8 cellular contexts compared by ENCODE assay signal in genomic region chr22:17368144-17368726, GRCh38. TPM values are rescaled to one million over a fixed set of nuclear protein-coding genes. Genes with fewer than 3 reads are reported as not detected.
A peak's percentile ranks its signal among the peaks of the same experiment; 100 is the strongest.
DNase-seq lines count a peak whose midpoint lies in the region; ATAC-seq and TF ChIP-seq lines count a peak whose summit lies in the region.

No MANE protein-coding gene starts in this region.

- H3K9me3 ChIP-seq in WERI-Rb-1 (ENCODE audit: severe bottlenecking) (no peaks in the 10 kb centered on the region), iPS DF 6.9 (ENCODE audit: control insufficient read depth, insufficient read depth, low read length) (no peaks in the 10 kb centered on the region), skeletal muscle tissue (ENCODE audit: control insufficient read depth in 3 of 3, low read length in 3 of 3) (no peaks in the 10 kb centered on the region)

- H3K27ac ChIP-seq in WERI-Rb-1 (no peak overlapping the region), iPS DF 6.9 (ENCODE audit: low read length) (no peak overlapping the region), skeletal muscle tissue (ENCODE audit: low read depth, low read length) (peak overlapping the region; percentile 97)

- H3K4me3 ChIP-seq in WERI-Rb-1 (ENCODE audit: low read depth, low read length), result peak overlapping the region; percentile 37
- H3K4me3 ChIP-seq in iPS DF 6.9 (ENCODE audit: low read length), result peak overlapping the region; percentile 56; the same call in 1 of the 2 replicates
- H3K4me3 ChIP-seq in skeletal muscle tissue (ENCODE audit: low read length in 3 of 3), result peak overlapping the region; percentile 81 to 88 (median 83)

- H3K4me1 ChIP-seq in iPS DF 6.9 (ENCODE audit: control insufficient read depth, insufficient read depth, low read length) (peaks cover 2% of the 10 kb centered on the region; the same call in 1 of the 2 replicates), skeletal muscle tissue (ENCODE audit: control insufficient read depth in 3 of 3, insufficient read depth in 3 of 3, low read length in 3 of 3) (peaks cover 16 to 20% (median 17%) of the 10 kb centered on the region in 3 donors)

- H3K36me3 ChIP-seq in WERI-Rb-1 (no peaks in the 10 kb centered on the region), iPS DF 6.9 (ENCODE audit: control insufficient read depth, insufficient read depth, low read length) (no peaks in the 10 kb centered on the region; the same call in 1 of the 2 replicates), skeletal muscle tissue (ENCODE audit: control insufficient read depth in 3 of 3, insufficient read depth in 3 of 3, low read length in 3 of 3) (no peaks in the 10 kb centered on the region)

- ATAC-seq in HG02610 (IDR thresholded peaks at IDR 0.05; ENCODE audit: unreplicated experiment), result no peak

- peak overlapping the region; percentile 92 to 95 (median 93) for H3K9ac ChIP-seq in skeletal muscle tissue (ENCODE audit: low read depth in 1 of 3, low read length in 3 of 3)

- WGBS in iPS DF 6.9 (ENCODE audit: insufficient coverage, insufficient read length), result no CpG with 5 or more reads among the region's 18 CpGs

- peaks cover 50% of the 10 kb centered on the region for H3K27me3 ChIP-seq in WERI-Rb-1 (ENCODE audit: insufficient read depth, low read depth, severe bottlenecking)
- no peaks in the 10 kb centered on the region for H3K27me3 ChIP-seq in iPS DF 6.9 (ENCODE audit: control insufficient read depth, insufficient read depth, low read length)
- peaks cover 0 to 6% (median 2%) of the 10 kb centered on the region in 3 donors for H3K27me3 ChIP-seq in skeletal muscle tissue (ENCODE audit: control insufficient read depth in 3 of 3, insufficient read depth in 3 of 3, low read length in 3 of 3)

- TF ChIP-seq CTCF in WERI-Rb-1 (IDR thresholded peaks at IDR 0.05; ENCODE audit: low read depth, low read length), result no peak

- DNase-seq in NCI-H524 treated with DMSO at 0.1 percent for 48 hours (lab: John Stamatoyannopoulos, UW) (peak; percentile 71), NCI-H524 (lab: John Stamatoyannopoulos, UW) (no peak), WERI-Rb-1 (no peak), iPS DF 6.9 (ENCODE audit: low read depth, low spot score) (no peak), NCI-H510A treated with DMSO at 0.1 percent for 48 hours (lab: John Stamatoyannopoulos, UW) (no peak), SKM-1 (lab: John Stamatoyannopoulos, UW; ENCODE audit: unreplicated experiment) (no peak)

RNA-seq across cellular contexts. Expression of gene CECR2, which starts 1.0 kb away (rescaled TPM):
- total RNA-seq in skeletal muscle tissue, result 8.9 TPM
